In the genomic region with DNA sequence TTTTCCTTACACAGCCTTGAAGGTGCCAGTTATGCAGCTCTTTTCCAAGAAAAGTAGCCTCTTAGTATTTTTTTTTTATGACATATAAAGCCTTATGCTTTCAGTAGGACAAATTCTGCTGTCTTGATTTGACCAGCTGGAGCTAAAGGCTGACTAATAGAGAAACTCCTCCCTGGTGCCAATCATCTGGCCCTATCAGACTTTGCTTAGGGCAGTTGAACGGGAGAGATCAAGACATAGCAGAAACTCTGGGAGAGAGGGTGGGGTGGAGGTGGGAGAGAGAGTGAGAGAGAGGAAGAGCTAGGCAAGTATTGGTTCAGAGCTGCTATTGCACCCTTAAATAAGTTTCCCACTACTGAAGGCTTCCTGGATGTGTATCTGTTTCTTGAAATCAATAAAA, we compare ENCODE assay signal across 18 cellular contexts.
A peak's percentile ranks its signal among the peaks of the same experiment; 100 is the strongest.
DNase-seq lines count a peak whose midpoint lies in the region; ATAC-seq and TF ChIP-seq lines count a peak whose summit lies in the region.
"Had no signal": no experiment of that assay in that cellular context is flagged by ENCODE, and none has a peak within 500 bp of the region (broad histone marks: within the 10 kb centered on the region; RNA-seq: fewer than 3 reads in every experiment).

No MANE protein-coding gene starts in this region.

- H3K27me3 ChIP-seq in RWPE2 (ENCODE audit: insufficient read depth, poor library complexity, severe bottlenecking) = no peaks in the 10 kb centered on the region
- peaks cover 9% of the 10 kb centered on the region for H3K27me3 ChIP-seq in endodermal cell (ENCODE audit: control insufficient read depth, insufficient read depth, low read length, poor library complexity, severe bottlenecking)
- no peaks in the 10 kb centered on the region for H3K27me3 ChIP-seq in tibial nerve
- H3K27me3 ChIP-seq: BLaER1 had no signal

- no peak overlapping the region for H3K9ac ChIP-seq in endodermal cell (ENCODE audit: extremely low read depth, low read length, poor library complexity, severe bottlenecking)
- H3K9ac ChIP-seq: BLaER1, GM23248 had no signal

- H3K4me1 ChIP-seq in RWPE2 (ENCODE audit: insufficient read depth, poor library complexity, severe bottlenecking) (no peaks in the 10 kb centered on the region), endodermal cell (ENCODE audit: control insufficient read depth, insufficient read depth, low read length) (no peaks in the 10 kb centered on the region), tibial nerve (no peaks in the 10 kb centered on the region)
- H3K4me1 ChIP-seq: A549, BLaER1 had no signal

- H3K9me3 Mint-ChIP-seq in endodermal cell = no peaks in the 10 kb centered on the region
- H3K9me3 Mint-ChIP-seq: CD14-positive monocyte; CD4-positive, alpha-beta memory T cell had no signal

- H3K4me3 ChIP-seq in RWPE2 (ENCODE audit: severe bottlenecking) = no peak overlapping the region
- no peak overlapping the region for H3K4me3 ChIP-seq in endodermal cell (ENCODE audit: low read length)
- H3K4me3 ChIP-seq in tibial nerve = no peak overlapping the region
- H3K4me3 ChIP-seq: A549, BLaER1, GM23248 had no signal

- no peaks in the 10 kb centered on the region for H3K36me3 ChIP-seq in RWPE2 (ENCODE audit: low read depth)
- no peaks in the 10 kb centered on the region for H3K36me3 ChIP-seq in endodermal cell (ENCODE audit: control insufficient read depth, insufficient read depth, low read length)
- H3K36me3 ChIP-seq in tibial nerve = no peaks in the 10 kb centered on the region
- H3K36me3 ChIP-seq: BLaER1 had no signal

- H3K9me3 ChIP-seq in RWPE2 (ENCODE audit: severe bottlenecking) (no peaks in the 10 kb centered on the region), endodermal cell (ENCODE audit: control insufficient read depth, low read length) (no peaks in the 10 kb centered on the region), tibial nerve (no peaks in the 10 kb centered on the region)
- H3K9me3 ChIP-seq: A549, BLaER1 had no signal

- peak; percentile 21; the same call in 1 of the 3 replicates for ATAC-seq in RWPE2 (ENCODE audit: low read depth)
- ATAC-seq: A549 had no signal

- no peaks in the 10 kb centered on the region for H3K36me3 Mint-ChIP-seq in endodermal cell (ENCODE audit: low read depth)
- H3K36me3 Mint-ChIP-seq: CD14-positive monocyte; CD4-positive, alpha-beta memory T cell had no signal

- H3K27ac ChIP-seq in RWPE2 (ENCODE audit: poor library complexity, severe bottlenecking) (no peak overlapping the region), endodermal cell (ENCODE audit: low read depth, low read length) (no peak overlapping the region), tibial nerve (no peak overlapping the region)
- H3K27ac ChIP-seq: 22Rv1, A549, BLaER1, GM23248 had no signal

- TF ChIP-seq CTCF in RWPE2 (IDR thresholded peaks at IDR 0.05; ENCODE audit: poor library complexity, severe bottlenecking) (no peak), endodermal cell (conservative IDR thresholded peaks at IDR 0.05) (no peak), tibial nerve (IDR thresholded peaks at IDR 0.05) (no peak)

- H3K4me1 Mint-ChIP-seq in endodermal cell = no peaks in the 10 kb centered on the region
- H3K4me1 Mint-ChIP-seq: CD4-positive, alpha-beta memory T cell had no signal

- DNase-seq in NCI-H2227 (lab: John Stamatoyannopoulos, UW; ENCODE audit: unreplicated experiment) (peak; percentile 0), NCI-H2227 treated with DMSO at 0.1 percent for 48 hours (lab: John Stamatoyannopoulos, UW) (no peak), RWPE2 (ENCODE audit: low spot score) (no peak), endodermal cell (peak; percentile 12), tibial nerve (ENCODE audit: low spot score in 2 of 2) (no peak), midbrain (lab: John Stamatoyannopoulos, UW) (no peak), Ammon's horn (ENCODE audit: low spot score) (no peak)
- DNase-seq: AML-193; Calu3; CD4-positive, alpha-beta memory T cell; DMS79 treated with DMSO at 0.1 percent for 48 hours; GF-D8; GM23248; HCEC 1CT had no signal

- H3K27me3 Mint-ChIP-seq in endodermal cell (ENCODE audit: insufficient read depth) = peaks cover 4% of the 10 kb centered on the region

- no peak for TF ChIP-seq POLR2A in tibial nerve (IDR thresholded peaks at IDR 0.05)

- TF ChIP-seq EP300 in tibial nerve (IDR thresholded peaks at IDR 0.05) = no peak

- no peak overlapping the region for H3K27ac Mint-ChIP-seq in endodermal cell
- H3K27ac Mint-ChIP-seq: CD14-positive monocyte; CD4-positive, alpha-beta memory T cell had no signal

- H3K4me3 Mint-ChIP-seq in endodermal cell = no peak overlapping the region
- H3K4me3 Mint-ChIP-seq: CD14-positive monocyte; CD4-positive, alpha-beta memory T cell had no signal

- 52 to 57% methylated on average over 1 of the region's 1 CpG for WGBS in endodermal cell (ENCODE audit: insufficient coverage in 1 of 2, insufficient read length in 1 of 2), 2 experiments
- WGBS in tibial nerve, 2 donors = 8 to 18% methylated on average over 1 of the region's 1 CpG

Comparison
In these comparisons a context has a peak if more than half of its experiments do, and no peak if none do; other contexts are left out.
1. DNase-seq: peak in NCI-H2227 (single experiment) and endodermal cell (single experiment); none in NCI-H2227 treated with DMSO at 0.1 percent for 48 hours (single experiment), RWPE2 (single experiment), tibial nerve (0 of 2), midbrain (single experiment) and Ammon's horn (single experiment).